22 cellular contexts compared by ENCODE assay signal in the genomic region with DNA sequence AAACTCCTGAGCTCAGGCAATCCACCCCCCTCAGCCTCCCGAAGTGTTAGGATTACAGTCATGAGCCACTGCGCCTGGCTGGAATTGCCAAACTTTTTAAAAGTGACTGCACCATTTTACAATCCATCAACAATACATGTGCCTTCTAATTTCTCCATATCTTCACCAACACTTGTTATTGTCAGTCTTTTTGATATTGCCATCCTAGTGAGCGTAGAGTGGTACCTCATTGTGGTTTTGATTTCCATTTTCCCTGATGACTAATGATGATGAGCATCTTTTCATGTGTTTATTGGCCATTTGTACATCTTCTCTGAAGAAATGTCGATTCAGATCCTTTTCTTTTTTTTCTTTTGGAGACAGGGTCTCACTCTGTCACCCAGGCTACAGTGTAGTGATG.
"Had no signal": no experiment of that assay in that cellular context is flagged by ENCODE, and none has a peak within 500 bp of the region (broad histone marks: within the 10 kb centered on the region; RNA-seq: fewer than 3 reads in every experiment).

No MANE protein-coding gene starts in this region.

- H3K4me1 Mint-ChIP-seq: T-cell had no signal

- H3K27ac ChIP-seq: KMS-11, RWPE1 had no signal

- H3K9me3 ChIP-seq: SK-N-SH had no signal

- ATAC-seq: HepG2, T-cell had no signal

- H3K27ac Mint-ChIP-seq: T-cell had no signal

- H3K4me3 Mint-ChIP-seq: T-cell had no signal

- DNase-seq: IMR-90, Kasumi-1, MV-4-11, NCI-H1048, NCI-H1105, NCI-H1417, NCI-H1436 treated with DMSO at 0.1 percent for 48 hours, NCI-H1694, NCI-H187 treated with DMSO at 0.1 percent for 48 hours, NCI-H2029 treated with DMSO at 0.1 percent for 48 hours, NCI-H2171 treated with DMSO at 0.1 percent for 48 hours, NCI-H2227 treated with DMSO at 0.1 percent for 48 hours, NCI-H524 treated with DMSO at 0.1 percent for 48 hours, NCI-H69, NCI-H774, SHP77, SK-N-SH, SW 1271, T-cell had no signal

- H3K27me3 Mint-ChIP-seq: T-cell had no signal
